ENCODE assay signal across 23 cellular contexts in genomic region chr11:27869701-27870100, GRCh38.
"Had no signal": no experiment of that assay in that cellular context is flagged by ENCODE, and none has a peak within 500 bp of the region (broad histone marks: within the 10 kb centered on the region; RNA-seq: fewer than 3 reads in every experiment).

No MANE protein-coding gene starts in this region.

- H3K27me3 ChIP-seq: colonic mucosa, gastrocnemius medialis, heart left ventricle had no signal

- H3K27me3 Mint-ChIP-seq: dendritic cell treated with granulocyte-macrophage colony-stimulating factor and Interleukin-4, amounts not matched to agents 40 ng/mL and 50 ng/mL, for 4 days had no signal

- H3K27ac Mint-ChIP-seq: dendritic cell treated with granulocyte-macrophage colony-stimulating factor and Interleukin-4, amounts not matched to agents 40 ng/mL and 50 ng/mL, for 4 days; effector memory CD8-positive, alpha-beta T cell; endodermal cell had no signal

- H3K27ac ChIP-seq: colonic mucosa, coronary artery, dorsolateral prefrontal cortex, epithelial cell of prostate, esophagus muscularis mucosa, esophagus squamous epithelium, foreskin keratinocyte, gastrocnemius medialis, gastroesophageal sphincter, heart left ventricle had no signal

- ATAC-seq: effector memory CD8-positive, alpha-beta T cell; esophagus mucosa; foreskin keratinocyte; gastrocnemius medialis; gastroesophageal sphincter; heart left ventricle had no signal

- H3K9me3 Mint-ChIP-seq: dendritic cell treated with granulocyte-macrophage colony-stimulating factor and Interleukin-4, amounts not matched to agents 40 ng/mL and 50 ng/mL, for 4 days had no signal

- DNase-seq: colonic mucosa; cortex of kidney; dermis blood vessel endothelial cell; dorsolateral prefrontal cortex; effector CD4-positive, alpha-beta T cell; effector CD8-positive, alpha-beta T cell; effector memory CD4-positive, alpha-beta T cell; effector memory CD8-positive, alpha-beta T cell; endodermal cell; esophagus squamous epithelium; foreskin fibroblast; foreskin keratinocyte; foreskin melanocyte; gastrocnemius medialis; glutamatergic neuron; head of caudate nucleus; heart left ventricle had no signal

- H3K36me3 ChIP-seq: colonic mucosa, esophagus muscularis mucosa, esophagus squamous epithelium, gastrocnemius medialis, gastroesophageal sphincter, heart left ventricle had no signal

- H3K4me3 ChIP-seq: colonic mucosa, coronary artery, dorsolateral prefrontal cortex, esophagus muscularis mucosa, esophagus squamous epithelium, gastrocnemius medialis, gastroesophageal sphincter, heart left ventricle had no signal

- H3K9me3 ChIP-seq: colonic mucosa, esophagus muscularis mucosa, esophagus squamous epithelium, gastrocnemius medialis had no signal

- H3K4me3 Mint-ChIP-seq: dendritic cell treated with granulocyte-macrophage colony-stimulating factor and Interleukin-4, amounts not matched to agents 40 ng/mL and 50 ng/mL, for 4 days; effector memory CD8-positive, alpha-beta T cell; endodermal cell had no signal

- H3K4me1 ChIP-seq: colonic mucosa, esophagus muscularis mucosa, foreskin keratinocyte, gastrocnemius medialis, gastroesophageal sphincter had no signal
